ENCODE assay signal across 8 cellular contexts in the genomic region with DNA sequence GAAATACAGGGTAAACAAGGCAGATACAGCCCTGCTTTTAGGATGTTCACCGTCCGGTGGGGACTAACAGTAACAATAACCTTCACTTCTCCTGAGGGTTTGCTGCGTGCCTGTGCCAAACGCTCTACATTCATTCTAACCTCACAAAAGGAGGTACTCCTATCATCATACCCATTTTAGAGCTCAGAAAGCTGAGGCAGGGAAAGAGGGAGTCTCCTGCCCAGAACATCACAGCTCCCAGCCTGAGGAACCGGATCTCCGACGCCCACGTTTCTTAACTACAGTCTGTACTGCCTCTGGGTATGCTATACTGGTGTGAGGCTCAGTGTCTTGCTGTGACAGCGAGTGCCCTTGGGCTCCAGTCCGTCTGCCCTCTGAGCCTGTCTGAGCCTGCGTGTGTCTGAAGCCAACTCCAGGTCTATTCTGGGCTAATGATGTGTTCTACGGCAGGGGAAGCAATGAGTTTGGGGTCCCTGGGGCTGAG. TPM values are rescaled to one million over a fixed set of nuclear protein-coding genes. Genes with fewer than 3 reads are reported as not detected.
A peak's percentile ranks its signal among the peaks of the same experiment; 100 is the strongest.
DNase-seq lines count a peak whose midpoint lies in the region; ATAC-seq and TF ChIP-seq lines count a peak whose summit lies in the region.

No MANE protein-coding gene starts in this region.

- no peaks in the 10 kb centered on the region for H3K9me3 Mint-ChIP-seq in stimulated activated naive CD8-positive, alpha-beta T cell treated with anti-CD3 and anti-CD28 coated beads, Interleukin-15, Interleukin-2, amounts not matched to agents 100 ng/mL and 50 ng/mL, for 24 hours
- no peaks in the 10 kb centered on the region for H3K9me3 Mint-ChIP-seq in central memory CD8-positive, alpha-beta T cell

- no peak for ATAC-seq in stimulated activated naive CD8-positive, alpha-beta T cell treated with anti-CD3 and anti-CD28 coated beads, Interleukin-15, Interleukin-2, amounts not matched to agents 100 U/mL and 50 U/mL, for 24 hours
- no peak for ATAC-seq in central memory CD8-positive, alpha-beta T cell (replicated peaks; ENCODE audit: extremely low read depth, poor library complexity, severe bottlenecking)
- ATAC-seq in lung (ENCODE audit: insufficient read depth, low FRiP score) (no peak), GM21717 (IDR thresholded peaks at IDR 0.05; ENCODE audit: unreplicated experiment) (no peak), GM18867 (IDR thresholded peaks at IDR 0.05; ENCODE audit: unreplicated experiment) (no peak), GM18873 (IDR thresholded peaks at IDR 0.05; ENCODE audit: low FRiP score, unreplicated experiment) (no peak)

- peaks cover 45% of the 10 kb centered on the region for H3K4me1 Mint-ChIP-seq in stimulated activated naive CD8-positive, alpha-beta T cell treated with anti-CD3 and anti-CD28 coated beads, Interleukin-15, Interleukin-2, amounts not matched to agents 100 ng/mL and 50 ng/mL, for 24 hours (ENCODE audit: low read depth)
- H3K4me1 Mint-ChIP-seq in central memory CD8-positive, alpha-beta T cell, result peaks cover 46% of the 10 kb centered on the region

- peaks cover 0 to 27% of the 10 kb centered on the region in 2 donors for H3K4me1 ChIP-seq in lung (ENCODE audit: control insufficient read depth in 2 of 2, insufficient read depth in 2 of 2, low read length in 2 of 2)

- peak overlapping the region; percentile 72 for H3K27ac Mint-ChIP-seq in stimulated activated naive CD8-positive, alpha-beta T cell treated with anti-CD3 and anti-CD28 coated beads, Interleukin-15, Interleukin-2, amounts not matched to agents 100 ng/mL and 50 ng/mL, for 24 hours
- peak overlapping the region; percentile 89 for H3K27ac Mint-ChIP-seq in central memory CD8-positive, alpha-beta T cell (ENCODE audit: low read depth)

- no peaks in the 10 kb centered on the region for H3K36me3 Mint-ChIP-seq in stimulated activated naive CD8-positive, alpha-beta T cell treated with anti-CD3 and anti-CD28 coated beads, Interleukin-15, Interleukin-2, amounts not matched to agents 100 ng/mL and 50 ng/mL, for 24 hours (ENCODE audit: low read depth)
- H3K36me3 Mint-ChIP-seq in central memory CD8-positive, alpha-beta T cell (ENCODE audit: insufficient read depth), result peaks cover 5% of the 10 kb centered on the region

- no peaks in the 10 kb centered on the region for H3K27me3 ChIP-seq in lung (ENCODE audit: control insufficient read depth, insufficient read depth)

- H3K27ac ChIP-seq in lung (ENCODE audit: low read depth in 1 of 2, low read length in 1 of 2), result peak overlapping the region; percentile 73 to 87

- peak overlapping the region; percentile 93 for H3K4me3 Mint-ChIP-seq in stimulated activated naive CD8-positive, alpha-beta T cell treated with anti-CD3 and anti-CD28 coated beads, Interleukin-15, Interleukin-2, amounts not matched to agents 100 ng/mL and 50 ng/mL, for 24 hours
- H3K4me3 Mint-ChIP-seq in central memory CD8-positive, alpha-beta T cell, result peak overlapping the region; percentile 97

- H3K27me3 Mint-ChIP-seq in stimulated activated naive CD8-positive, alpha-beta T cell treated with anti-CD3 and anti-CD28 coated beads, Interleukin-15, Interleukin-2, amounts not matched to agents 100 ng/mL and 50 ng/mL, for 24 hours, result no peaks in the 10 kb centered on the region
- H3K27me3 Mint-ChIP-seq in central memory CD8-positive, alpha-beta T cell, result no peaks in the 10 kb centered on the region

- no peak overlapping the region for H3K4me3 ChIP-seq in lung

- no peaks in the 10 kb centered on the region for H3K9me3 ChIP-seq in lung (ENCODE audit: control insufficient read depth in 2 of 2, insufficient read depth in 1 of 2, low read length in 1 of 2)

- WGBS in lung, 2 donors, result 66 to 78% methylated on average over 12 of the region's 12 CpGs

- no peak for TF ChIP-seq CTCF in lung (IDR thresholded peaks at IDR 0.05; ENCODE audit: control extremely low read depth, extremely low read depth)

- no peak for DNase-seq in stimulated activated naive CD8-positive, alpha-beta T cell treated with anti-CD3 and anti-CD28 coated beads, Interleukin-15, Interleukin-2, amounts not matched to agents 100 U/mL and 50 U/mL, for 24 hours
- DNase-seq in central memory CD8-positive, alpha-beta T cell (ENCODE audit: low spot score in 2 of 2), result no peak
- no peak for DNase-seq in lung (ENCODE audit: low spot score)
- no peak for DNase-seq in SHP77 treated with DMSO at 0.1 percent for 48 hours (lab: John Stamatoyannopoulos, UW)

- no peaks in the 10 kb centered on the region for H3K36me3 ChIP-seq in lung (ENCODE audit: control insufficient read depth in 2 of 2, insufficient read depth in 2 of 2, low read length in 2 of 2)

RNA-seq across cellular contexts. Expression of a gene that starts 5.1 kb away (rescaled TPM):
- total RNA-seq in lung, result 1 to 10 TPM; 4.5 TPM
- 1 to 10 TPM; 3.6 to 7.7 TPM for polyA plus RNA-seq in lung

RNA-seq across cellular contexts. Expression of a gene that starts 20.6 kb away (rescaled TPM):
- 100 to 1,000 TPM in 1 of 2 donors, 10 to 100 TPM in 1; 98.9 to 154 TPM for total RNA-seq in lung
- 100 to 1,000 TPM; 289 to 688 TPM for polyA plus RNA-seq in lung

RNA-seq across cellular contexts. Expression of a gene that starts 32.0 kb away (rescaled TPM):
- total RNA-seq in lung, result 1 to 10 TPM in 1 of 2 donors, not detected in 1; 1.0 TPM
- polyA plus RNA-seq in lung, result 1 to 10 TPM; 2.2 to 4.1 TPM
